In the genomic region with DNA sequence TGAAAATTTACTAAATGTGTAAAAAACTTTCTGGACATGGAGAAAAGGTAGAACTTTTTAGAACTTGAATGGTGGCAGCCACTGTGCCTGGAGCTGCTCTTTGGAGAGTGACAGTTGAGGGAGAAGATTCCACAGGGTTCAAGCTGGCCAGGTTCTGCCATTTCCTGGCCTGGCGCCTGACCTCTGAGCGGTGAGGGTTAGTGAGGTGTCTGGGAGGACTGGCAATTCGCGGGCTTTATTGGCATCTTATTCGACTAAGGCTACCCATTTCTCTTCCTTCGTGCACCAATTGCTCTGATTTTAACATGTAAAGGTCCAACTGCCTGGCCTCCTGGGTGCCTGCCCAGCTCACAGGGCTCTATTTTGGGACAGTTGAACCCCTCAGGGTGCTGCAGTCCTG, we compare ENCODE assay signal across 1 cellular context.
TF ChIP-seq lines count a peak whose summit lies in the region.

No MANE protein-coding gene starts in this region.

TF ChIP-seq in H1, 55 proteins besides CTCF, POLR2A, EP300 and RAD21:
- TF ChIP-seq TBP (IDR thresholded peaks at IDR 0.05; ENCODE audit: low read depth, low read length) (no peak), SIRT6 (IDR thresholded peaks at IDR 0.05; ENCODE audit: low read length) (no peak), TAF7 (optimal IDR thresholded peaks at IDR 0.05; ENCODE audit: borderline replicate concordance, low read depth, low read length) (no peak), SIN3A (conservative IDR thresholded peaks at IDR 0.05 in 1 of 2, IDR thresholded peaks at IDR 0.05 in 1 of 2; ENCODE audit: low read depth in 1 of 2, low read length in 2 of 2) (no peak), SAP30 (IDR thresholded peaks at IDR 0.05; ENCODE audit: insufficient read depth, insufficient replicate concordance, low read length) (no peak), RBBP5 (IDR thresholded peaks at IDR 0.05; ENCODE audit: borderline replicate concordance, low read depth, low read length) (no peak), NRF1 (IDR thresholded peaks at IDR 0.05; ENCODE audit: low read depth, low read length) (no peak), CTBP2 (IDR thresholded peaks at IDR 0.05; ENCODE audit: borderline replicate concordance, insufficient read depth, insufficient read length, low read length) (no peak), SP4 (IDR thresholded peaks at IDR 0.05; ENCODE audit: low read length) (no peak), TCF12 (IDR thresholded peaks at IDR 0.05; ENCODE audit: low read depth, low read length) (no peak), BACH1 (IDR thresholded peaks at IDR 0.05; ENCODE audit: low read length) (no peak), JUN (IDR thresholded peaks at IDR 0.05; ENCODE audit: low read depth, low read length) (no peak), MAFK (IDR thresholded peaks at IDR 0.05; ENCODE audit: low read depth, low read length) (no peak), HDAC2 (IDR thresholded peaks at IDR 0.05; ENCODE audit: borderline replicate concordance in 1 of 2, low read depth in 2 of 2, low read length in 2 of 2) (no peak), RNF2 (IDR thresholded peaks at IDR 0.05; ENCODE audit: borderline replicate concordance, low read depth, low read length, missing control alignments, poor library complexity, severe bottlenecking) (no peak), CEBPB (IDR thresholded peaks at IDR 0.05; ENCODE audit: low read depth, low read length) (no peak)
- TF ChIP-seq, protein P1, sequence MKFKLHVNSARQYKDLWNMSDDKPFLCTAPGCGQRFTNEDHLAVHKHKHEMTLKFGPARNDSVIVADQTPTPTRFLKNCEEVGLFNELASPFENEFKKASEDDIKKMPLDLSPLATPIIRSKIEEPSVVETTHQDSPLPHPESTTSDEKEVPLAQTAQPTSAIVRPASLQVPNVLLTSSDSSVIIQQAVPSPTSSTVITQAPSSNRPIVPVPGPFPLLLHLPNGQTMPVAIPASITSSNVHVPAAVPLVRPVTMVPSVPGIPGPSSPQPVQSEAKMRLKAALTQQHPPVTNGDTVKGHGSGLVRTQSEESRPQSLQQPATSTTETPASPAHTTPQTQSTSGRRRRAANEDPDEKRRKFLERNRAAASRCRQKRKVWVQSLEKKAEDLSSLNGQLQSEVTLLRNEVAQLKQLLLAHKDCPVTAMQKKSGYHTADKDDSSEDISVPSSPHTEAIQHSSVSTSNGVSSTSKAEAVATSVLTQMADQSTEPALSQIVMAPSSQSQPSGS (IDR thresholded peaks at IDR 0.05; ENCODE audit: low read length) = no peak
